Comparison of ENCODE assay signal across 34 cellular contexts in the genomic region with DNA sequence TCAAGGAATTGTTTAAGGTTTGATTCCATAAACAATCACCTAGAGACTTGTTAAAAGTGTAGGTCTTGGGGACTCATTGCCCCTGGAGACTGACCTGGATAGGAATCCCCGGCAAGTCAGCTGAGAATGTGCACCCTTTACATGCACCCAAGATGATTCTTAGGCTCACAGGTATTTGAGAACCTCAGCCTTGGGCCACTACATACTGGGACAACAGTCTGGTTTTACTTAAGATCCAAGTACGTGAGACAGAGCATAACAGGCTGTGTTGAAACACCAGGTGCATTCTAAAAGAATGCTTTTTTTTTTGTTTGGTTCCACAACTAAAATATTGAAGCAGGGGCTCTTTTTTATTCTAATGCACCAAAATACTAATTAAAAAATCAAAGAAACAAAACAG.
"Had no signal": no experiment of that assay in that cellular context is flagged by ENCODE, and none has a peak within 500 bp of the region (broad histone marks: within the 10 kb centered on the region; RNA-seq: fewer than 3 reads in every experiment).

No MANE protein-coding gene starts in this region.

- H3K4me1 ChIP-seq: adrenal gland, body of pancreas, breast epithelium had no signal

- H3K4me3 ChIP-seq: adrenal gland, ascending aorta, body of pancreas, breast epithelium, cardiac muscle cell had no signal

- ATAC-seq: activated naive CD4-positive, alpha-beta T cell treated with anti-CD3 and anti-CD28 coated beads, Interleukin-2, amount 50 U/mL, for 72 hours; activated naive CD8-positive, alpha-beta T cell treated with anti-CD3 and anti-CD28 coated beads, Interleukin-2, amount 50 U/mL, for 24 hours; activated T-cell treated with anti-CD3 and anti-CD28 coated beads, Interleukin-2, amount 50 U/mL, for 4 hours; activated T-cell treated with anti-CD3 and anti-CD28 coated beads, Interleukin-2, amount 50 U/mL, for 72 hours; activated T-helper 17 cell treated with anti-CD3 and anti-CD28 coated beads, Interleukin-2, amount 50 U/mL, for 72 hours; body of pancreas had no signal

- H3K9me3 ChIP-seq: adrenal gland, ascending aorta, body of pancreas, breast epithelium had no signal

- DNase-seq: activated effector memory CD4-positive, alpha-beta T cell treated with anti-CD3 and anti-CD28 coated beads, Interleukin-2, amount 50 U/mL, for 16 hours; activated effector memory CD4-positive, alpha-beta T cell treated with Interleukin-2 at 50 U/mL for 16 hours; activated gamma-delta T cell; activated gamma-delta T cell treated with Interleukin-2 at 50 U/mL for 16 hours; activated naive CD4-positive, alpha-beta T cell; activated naive CD4-positive, alpha-beta T cell treated with anti-CD3 and anti-CD28 coated beads for 36 hours; activated naive CD4-positive, alpha-beta T cell treated with anti-CD3 and anti-CD28 coated beads, Interleukin-2, amount 10 ng/mL, durations not matched to agents 7 days and 5 days; activated naive CD4-positive, alpha-beta T cell treated with anti-CD3 and anti-CD28 coated beads, Interleukin-2, amount 50 U/mL, for 16 hours; activated naive CD4-positive, alpha-beta T cell treated with Interleukin-2 at 50 U/mL for 16 hours; activated naive CD8-positive, alpha-beta T cell treated with anti-CD3 and anti-CD28 coated beads for 36 hours; activated naive CD8-positive, alpha-beta T cell treated with anti-CD3 and anti-CD28 coated beads, Interleukin-2, amount 10 ng/mL, durations not matched to agents 7 days and 5 days; activated naive CD8-positive, alpha-beta T cell treated with anti-CD3 and anti-CD28 coated beads, Interleukin-2, amount 50 U/mL, for 24 hours; activated T-cell treated with anti-CD3 and anti-CD28 coated beads, Interleukin-2, amount 50 U/mL, for 1 hour; activated T-cell treated with anti-CD3 and anti-CD28 coated beads, Interleukin-2, amount 50 U/mL, for 24 hours; activated T-cell treated with anti-CD3 and anti-CD28 coated beads, Interleukin-2, amount 50 U/mL, for 4 hours; activated T-cell treated with anti-CD3 and anti-CD28 coated beads, Interleukin-2, amount 50 U/mL, for 48 hours; activated T-cell treated with anti-CD3 and anti-CD28 coated beads, Interleukin-2, amount 50 U/mL, for 72 hours; adrenal gland; amniotic stem cell; amygdala; anterior cingulate cortex; aorta; body of pancreas; brain microvascular endothelial cell; caudate nucleus; central memory CD4-positive, alpha-beta T cell; cerebellar nuclear complex had no signal

- H3K27ac ChIP-seq: adrenal gland, ascending aorta, body of pancreas, brain microvascular endothelial cell, breast epithelium, cardiac muscle cell had no signal

- FAIRE-seq: astrocyte, bronchial epithelial cell had no signal

- H3K27me3 ChIP-seq: adrenal gland, ascending aorta, body of pancreas, brain microvascular endothelial cell, breast epithelium, cardiac muscle cell had no signal

- H3K36me3 ChIP-seq: adrenal gland, ascending aorta, brain microvascular endothelial cell, breast epithelium, cardiac muscle cell had no signal
